In genomic region chr3:9914011-9914410, GRCh38 we compare ENCODE assay signal across 2 cellular contexts.
TF ChIP-seq lines count a peak whose summit lies in the region.

No MANE protein-coding gene starts in this region.

TF ChIP-seq in IMR-90, 13 proteins besides CTCF, POLR2A, EP300 and RAD21:
- TF ChIP-seq CHD1 (IDR thresholded peaks at IDR 0.05; ENCODE audit: low read depth, low read length) (no peak), MXI1 (IDR thresholded peaks at IDR 0.05; ENCODE audit: borderline replicate concordance, low read depth, low read length) (no peak), BHLHE40 (IDR thresholded peaks at IDR 0.05; ENCODE audit: low read depth, low read length) (no peak)

TF ChIP-seq in HepG2, 621 proteins besides CTCF, POLR2A, EP300 and RAD21:
- TF ChIP-seq EEA1 (CRISPR knock-in tag; IDR thresholded peaks at IDR 0.05; ENCODE audit: borderline replicate concordance) (no peak), ZNF879 (CRISPR knock-in tag; IDR thresholded peaks at IDR 0.05) (0 out of 2 replicates have a peak, but pooled peaks have one; percentile 6)
- TF ChIP-seq, protein P1, sequence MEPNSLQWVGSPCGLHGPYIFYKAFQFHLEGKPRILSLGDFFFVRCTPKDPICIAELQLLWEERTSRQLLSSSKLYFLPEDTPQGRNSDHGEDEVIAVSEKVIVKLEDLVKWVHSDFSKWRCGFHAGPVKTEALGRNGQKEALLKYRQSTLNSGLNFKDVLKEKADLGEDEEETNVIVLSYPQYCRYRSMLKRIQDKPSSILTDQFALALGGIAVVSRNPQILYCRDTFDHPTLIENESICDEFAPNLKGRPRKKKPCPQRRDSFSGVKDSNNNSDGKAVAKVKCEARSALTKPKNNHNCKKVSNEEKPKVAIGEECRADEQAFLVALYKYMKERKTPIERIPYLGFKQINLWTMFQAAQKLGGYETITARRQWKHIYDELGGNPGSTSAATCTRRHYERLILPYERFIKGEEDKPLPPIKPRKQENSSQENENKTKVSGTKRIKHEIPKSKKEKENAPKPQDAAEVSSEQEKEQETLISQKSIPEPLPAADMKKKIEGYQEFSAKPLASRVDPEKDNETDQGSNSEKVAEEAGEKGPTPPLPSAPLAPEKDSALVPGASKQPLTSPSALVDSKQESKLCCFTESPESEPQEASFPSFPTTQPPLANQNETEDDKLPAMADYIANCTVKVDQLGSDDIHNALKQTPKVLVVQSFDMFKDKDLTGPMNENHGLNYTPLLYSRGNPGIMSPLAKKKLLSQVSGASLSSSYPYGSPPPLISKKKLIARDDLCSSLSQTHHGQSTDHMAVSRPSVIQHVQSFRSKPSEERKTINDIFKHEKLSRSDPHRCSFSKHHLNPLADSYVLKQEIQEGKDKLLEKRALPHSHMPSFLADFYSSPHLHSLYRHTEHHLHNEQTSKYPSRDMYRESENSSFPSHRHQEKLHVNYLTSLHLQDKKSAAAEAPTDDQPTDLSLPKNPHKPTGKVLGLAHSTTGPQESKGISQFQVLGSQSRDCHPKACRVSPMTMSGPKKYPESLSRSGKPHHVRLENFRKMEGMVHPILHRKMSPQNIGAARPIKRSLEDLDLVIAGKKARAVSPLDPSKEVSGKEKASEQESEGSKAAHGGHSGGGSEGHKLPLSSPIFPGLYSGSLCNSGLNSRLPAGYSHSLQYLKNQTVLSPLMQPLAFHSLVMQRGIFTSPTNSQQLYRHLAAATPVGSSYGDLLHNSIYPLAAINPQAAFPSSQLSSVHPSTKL (CRISPR knock-in tag; IDR thresholded peaks at IDR 0.05): no peak
